Comparison of ENCODE assay signal across 1 cellular context in genomic region chr6:41734666-41735426, GRCh38.
TF ChIP-seq lines count a peak whose summit lies in the region.

No MANE protein-coding gene starts in this region.

TF ChIP-seq in HEK293, 187 proteins besides CTCF, POLR2A, EP300 and RAD21 (continued from another document and continues in another):
- TF ChIP-seq REST (tag by site-specific recombination; IDR thresholded peaks at IDR 0.05): no peak
- no peak for TF ChIP-seq ZNF391 (tag by site-specific recombination; IDR thresholded peaks at IDR 0.05; ENCODE audit: borderline replicate concordance, low read depth)
- no peak for TF ChIP-seq ZNF433 (tag by site-specific recombination; IDR thresholded peaks at IDR 0.05; ENCODE audit: low read depth)
- TF ChIP-seq ZNF18 (tag by site-specific recombination; IDR thresholded peaks at IDR 0.05): no peak
- no peak for TF ChIP-seq ZNF473 (tag by site-specific recombination; IDR thresholded peaks at IDR 0.05)
- no peak for TF ChIP-seq SCRT1 (tag by site-specific recombination; IDR thresholded peaks at IDR 0.05; ENCODE audit: borderline replicate concordance)
- TF ChIP-seq ZNF623 (tag by site-specific recombination; IDR thresholded peaks at IDR 0.05): no peak
- no peak for TF ChIP-seq ZNF140 (tag by site-specific recombination; IDR thresholded peaks at IDR 0.05)
- TF ChIP-seq ZNF704 (tag by site-specific recombination; IDR thresholded peaks at IDR 0.05): no peak
- no peak for TF ChIP-seq ZNF248 (tag by site-specific recombination; IDR thresholded peaks at IDR 0.05)
- TF ChIP-seq ZNF132 (tag by site-specific recombination; IDR thresholded peaks at IDR 0.05; ENCODE audit: borderline replicate concordance): no peak
- no peak for TF ChIP-seq ZNF548 (tag by site-specific recombination; IDR thresholded peaks at IDR 0.05)
- no peak for TF ChIP-seq SCRT2 (tag by site-specific recombination; IDR thresholded peaks at IDR 0.05)
- TF ChIP-seq ZNF777 (tag by site-specific recombination; IDR thresholded peaks at IDR 0.05; ENCODE audit: borderline replicate concordance): no peak
- TF ChIP-seq ZNF37A (tag by site-specific recombination; IDR thresholded peaks at IDR 0.05): no peak
- peak; percentile 84 for TF ChIP-seq KLF9 (tag by site-specific recombination; IDR thresholded peaks at IDR 0.05; ENCODE audit: low read depth)
- no peak for TF ChIP-seq ZNF155 (tag by site-specific recombination; IDR thresholded peaks at IDR 0.05)
- no peak for TF ChIP-seq ZNF362 (tag by site-specific recombination; IDR thresholded peaks at IDR 0.05)
- TF ChIP-seq ELK4 (IDR thresholded peaks at IDR 0.05; ENCODE audit: borderline replicate concordance, low read depth, low read length): no peak
- no peak for TF ChIP-seq OSR2 (tag by site-specific recombination; IDR thresholded peaks at IDR 0.05)
- TF ChIP-seq ZNF2 (tag by site-specific recombination; IDR thresholded peaks at IDR 0.05): no peak
- no peak for TF ChIP-seq ZNF558 (tag by site-specific recombination; IDR thresholded peaks at IDR 0.05)
- TF ChIP-seq ZFP3 (tag by site-specific recombination; IDR thresholded peaks at IDR 0.05; ENCODE audit: low read depth): no peak
- no peak for TF ChIP-seq ZNF169 (tag by site-specific recombination; IDR thresholded peaks at IDR 0.05)
- no peak for TF ChIP-seq ZXDB (tag by site-specific recombination; IDR thresholded peaks at IDR 0.05)
- no peak for TF ChIP-seq ZSCAN16 (tag by site-specific recombination; IDR thresholded peaks at IDR 0.05)
- no peak for TF ChIP-seq ZNF626 (tag by site-specific recombination; IDR thresholded peaks at IDR 0.05)
- no peak; the same call in none of the 2 replicates for TF ChIP-seq WT1 (tag by site-specific recombination; IDR thresholded peaks at IDR 0.05)
- no peak for TF ChIP-seq ZBTB11 (tag by site-specific recombination; conservative IDR thresholded peaks at IDR 0.05; ENCODE audit: low read depth)
- no peak for TF ChIP-seq ZNF157 (tag by site-specific recombination; IDR thresholded peaks at IDR 0.05)
- no peak for TF ChIP-seq ZBTB10 (tag by site-specific recombination; IDR thresholded peaks at IDR 0.05)
- TF ChIP-seq ZFHX2 (tag by site-specific recombination; conservative IDR thresholded peaks at IDR 0.05): peak; percentile 90
- TF ChIP-seq ZNF521 (tag by site-specific recombination; IDR thresholded peaks at IDR 0.05): no peak
- TF ChIP-seq ZNF292 (tag by site-specific recombination; IDR thresholded peaks at IDR 0.05; ENCODE audit: borderline replicate concordance, low read depth): no peak
- no peak for TF ChIP-seq ZNF423 (tag by site-specific recombination; IDR thresholded peaks at IDR 0.05)
- TF ChIP-seq YY1 (tag by site-specific recombination; IDR thresholded peaks at IDR 0.05): no peak
- no peak for TF ChIP-seq ZNF518A (tag by site-specific recombination; conservative IDR thresholded peaks at IDR 0.05; ENCODE audit: low read depth)
- no peak for TF ChIP-seq ZNF792 (tag by site-specific recombination; IDR thresholded peaks at IDR 0.05)
- no peak for TF ChIP-seq ZFP41 (tag by site-specific recombination; IDR thresholded peaks at IDR 0.05; ENCODE audit: borderline replicate concordance)
- peak; percentile 83 for TF ChIP-seq ZEB2 (tag by site-specific recombination; IDR thresholded peaks at IDR 0.05)
- TF ChIP-seq ZNF404 (tag by site-specific recombination; IDR thresholded peaks at IDR 0.05): no peak
- peak; percentile 71 for TF ChIP-seq ZNF335 (tag by site-specific recombination; conservative IDR thresholded peaks at IDR 0.05)
